22 cellular contexts compared by ENCODE assay signal in the genomic region with DNA sequence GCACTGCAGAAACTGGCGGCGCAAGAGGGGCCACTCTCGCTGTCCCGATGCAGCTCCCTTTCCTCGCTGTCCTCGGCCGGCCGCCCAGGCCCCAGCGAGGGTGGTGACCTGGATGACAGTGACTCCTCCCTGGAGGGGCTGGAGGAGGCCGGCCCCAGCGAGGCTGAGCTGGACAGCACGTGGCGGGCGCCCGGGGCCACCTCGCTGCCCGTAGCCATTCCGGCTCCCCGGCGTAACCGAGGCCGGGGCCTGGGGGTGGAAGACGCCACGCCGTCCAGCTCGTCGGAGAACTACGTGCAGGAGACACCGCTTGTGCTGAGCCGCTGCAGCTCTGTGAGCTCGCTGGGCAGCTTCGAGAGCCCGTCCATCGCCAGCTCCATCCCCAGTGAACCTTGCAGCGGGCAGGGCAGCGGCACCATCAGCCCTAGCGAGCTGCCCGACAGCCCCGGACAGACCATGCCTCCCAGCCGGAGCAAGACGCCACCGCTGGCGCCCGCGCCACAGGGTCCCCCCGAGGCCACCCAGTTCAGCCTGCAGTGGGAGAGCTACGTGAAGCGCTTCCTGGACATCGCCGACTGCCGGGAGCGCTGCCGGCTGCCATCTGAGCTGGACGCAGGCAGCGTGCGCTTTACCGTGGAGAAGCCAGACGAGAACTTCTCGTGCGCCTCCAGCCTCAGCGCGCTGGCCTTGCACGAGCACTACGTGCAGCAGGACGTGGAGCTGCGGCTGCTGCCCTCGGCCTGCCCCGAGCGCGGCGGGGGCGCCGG. TPM values are rescaled to one million over a fixed set of nuclear protein-coding genes. Genes with fewer than 3 reads are reported as not detected.
DNase-seq lines count a peak whose midpoint lies in the region; ATAC-seq and TF ChIP-seq lines count a peak whose summit lies in the region.
"Had no signal": no experiment of that assay in that cellular context is flagged by ENCODE, and none has a peak within 500 bp of the region (broad histone marks: within the 10 kb centered on the region; RNA-seq: fewer than 3 reads in every experiment).

No MANE protein-coding gene starts in this region.

- H2AK5ac ChIP-seq in H9 (ENCODE audit: insufficient read length, low read length) = no peak overlapping the region

- H3F3A ChIP-seq in neural progenitor cell (ENCODE audit: low read depth) = peaks cover 47% of the 10 kb centered on the region

- H3K4me1 Mint-ChIP-seq in H9 (peaks cover 2 to 4% of the 10 kb centered on the region in 2 experiments; a peak in 3 of 4 replicates), neural progenitor cell (peaks cover 4% of the 10 kb centered on the region)
- peaks cover 5% of the 10 kb centered on the region for H3K4me1 Mint-ChIP-seq in activated naive CD8-positive, alpha-beta T cell treated with anti-CD3 and anti-CD28 coated beads, Interleukin-2, amount 50 U/mL, for 24 hours

- H3K4me3 ChIP-seq in ectodermal cell (ENCODE audit: insufficient read depth, low read depth, low read length) (peak overlapping the region; percentile 12), neural progenitor cell (peak overlapping the region; percentile 37)
- H3K4me3 ChIP-seq: HAP-1, MG63, SJSA1 had no signal

- no peak overlapping the region for H2BK15ac ChIP-seq in H9 (ENCODE audit: low read depth, low read length)

- no peak overlapping the region for H3K14ac ChIP-seq in H9 (ENCODE audit: insufficient read depth, low read length)

- H3K27me3 Mint-ChIP-seq in H9 (ENCODE audit: low read depth) (peaks cover 78% of the 10 kb centered on the region), neural progenitor cell (ENCODE audit: insufficient read depth, low read depth) (peaks cover 24% of the 10 kb centered on the region)
- peaks cover 9% of the 10 kb centered on the region for H3K27me3 Mint-ChIP-seq in activated naive CD8-positive, alpha-beta T cell treated with anti-CD3 and anti-CD28 coated beads, Interleukin-2, amount 50 U/mL, for 24 hours

- peaks cover 57% of the 10 kb centered on the region for H3K27me3 ChIP-seq in H9 (ENCODE audit: insufficient read depth, low read length)
- H3K27me3 ChIP-seq in ectodermal cell (ENCODE audit: control insufficient read depth, insufficient read depth, low read length, poor library complexity, severe bottlenecking) = peaks cover 80% of the 10 kb centered on the region
- H3K27me3 ChIP-seq in neural progenitor cell = peaks cover 91% of the 10 kb centered on the region
- H3K27me3 ChIP-seq: MG63 had no signal

- H3K56ac ChIP-seq in H9 (ENCODE audit: insufficient read length, low read depth, low read length) = no peak overlapping the region

- no peaks in the 10 kb centered on the region for H3K4me1 ChIP-seq in H9 (ENCODE audit: insufficient read depth, low read length)
- H3K4me1 ChIP-seq in ectodermal cell (ENCODE audit: control insufficient read depth, insufficient read depth, low read length) = peaks cover 29% of the 10 kb centered on the region
- H3K4me1 ChIP-seq in neural progenitor cell = peaks cover 37% of the 10 kb centered on the region
- H3K4me1 ChIP-seq: foreskin keratinocyte had no signal

- H3K36me3 ChIP-seq in ectodermal cell (ENCODE audit: control insufficient read depth, insufficient read depth, low read length) (no peaks in the 10 kb centered on the region), neural progenitor cell (no peaks in the 10 kb centered on the region)
- H3K36me3 ChIP-seq: HAP-1, MG63, pancreas had no signal

- H2AFZ ChIP-seq in H9 (ENCODE audit: low read length) (no peak overlapping the region), neural progenitor cell (replicated peaks) (no peak overlapping the region)

- no peaks in the 10 kb centered on the region for H3K9me3 Mint-ChIP-seq in H9
- H3K9me3 Mint-ChIP-seq in neural progenitor cell = no peaks in the 10 kb centered on the region
- H3K9me3 Mint-ChIP-seq in activated naive CD8-positive, alpha-beta T cell treated with anti-CD3 and anti-CD28 coated beads, Interleukin-2, amount 50 U/mL, for 24 hours = no peaks in the 10 kb centered on the region
- H3K9me3 Mint-ChIP-seq: stimulated activated naive CD8-positive, alpha-beta T cell treated with anti-CD3 and anti-CD28 coated beads, Interleukin-15, amount 100 ng/mL, for 72 hours; type B pancreatic cell had no signal

- H3K9me3 ChIP-seq in H9 (ENCODE audit: control insufficient read depth, low read depth, low read length) (no peaks in the 10 kb centered on the region), ectodermal cell (ENCODE audit: control insufficient read depth, low read length) (no peaks in the 10 kb centered on the region), neural progenitor cell (ENCODE audit: low read depth) (no peaks in the 10 kb centered on the region)
- H3K9me3 ChIP-seq: HAP-1, MG63, pancreas had no signal

- peak overlapping the region; percentile 26 for H3K4me2 ChIP-seq in H9 (ENCODE audit: insufficient read depth, insufficient read length, low read length)
- H3K4me2 ChIP-seq in neural progenitor cell = peak overlapping the region; percentile 72

- H2BK20ac ChIP-seq in H9 (ENCODE audit: low read depth, low read length, poor library complexity, severe bottlenecking) = no peak overlapping the region

- no peaks in the 10 kb centered on the region for H3K36me3 Mint-ChIP-seq in H9 (ENCODE audit: insufficient read depth in 1 of 3, low read depth in 3 of 3)
- peaks cover 1% of the 10 kb centered on the region for H3K36me3 Mint-ChIP-seq in neural progenitor cell
- H3K36me3 Mint-ChIP-seq in activated naive CD8-positive, alpha-beta T cell treated with anti-CD3 and anti-CD28 coated beads, Interleukin-2, amount 50 U/mL, for 24 hours (ENCODE audit: low read depth) = no peaks in the 10 kb centered on the region
- H3K36me3 Mint-ChIP-seq: type B pancreatic cell had no signal

- no peak overlapping the region for H2BK12ac ChIP-seq in H9 (ENCODE audit: insufficient read length, low read depth, low read length)

- no peak overlapping the region for H3K27ac ChIP-seq in H9 (ENCODE audit: insufficient read length, low read depth, low read length)
- H3K27ac ChIP-seq in ectodermal cell (ENCODE audit: insufficient read depth, low read depth, low read length, poor library complexity, severe bottlenecking) = no peak overlapping the region
- H3K27ac ChIP-seq in neural progenitor cell = no peak overlapping the region
- H3K27ac ChIP-seq: foreskin keratinocyte, pancreas, SJSA1 had no signal

- no peak overlapping the region for H2BK120ac ChIP-seq in H9 (ENCODE audit: low read depth, low read length, poor library complexity, severe bottlenecking)

- WGBS in H9 (ENCODE audit: extremely low coverage, insufficient read length, low lambda C conversion rate) = no CpG with 5 or more reads among the region's 73 CpGs
- WGBS in ectodermal cell, 2 experiments = 9 to 11% methylated on average over 73 of the region's 73 CpGs

- H3K18ac ChIP-seq in H9 (ENCODE audit: insufficient read length, low read depth, low read length) = no peak overlapping the region

- H3K23me2 ChIP-seq in H9 (ENCODE audit: insufficient read length, low read depth, low read length, poor library complexity, severe bottlenecking) = peaks cover 9% of the 10 kb centered on the region

- no peaks in the 10 kb centered on the region for H3K79me1 ChIP-seq in H9 (ENCODE audit: insufficient read depth, low read depth, low read length, poor library complexity, severe bottlenecking)

- no peak overlapping the region for H4K8ac ChIP-seq in H9 (replicated peaks; ENCODE audit: insufficient read length, low read depth, low read length)

- H3K4me3 Mint-ChIP-seq in H9 (peak overlapping the region in 1 of 2 experiments; percentile 54; a peak in 3 of 5 replicates), neural progenitor cell (no peak overlapping the region)
- no peak overlapping the region for H3K4me3 Mint-ChIP-seq in activated naive CD8-positive, alpha-beta T cell treated with anti-CD3 and anti-CD28 coated beads, Interleukin-2, amount 50 U/mL, for 24 hours
- H3K4me3 Mint-ChIP-seq: type B pancreatic cell had no signal

- H4K91ac ChIP-seq in H9 (ENCODE audit: insufficient read length, low read depth, low read length) = no peak overlapping the region

- H3K23ac ChIP-seq in H9 (ENCODE audit: insufficient read length, low read depth, low read length) = no peak overlapping the region

- no peak overlapping the region for H2BK5ac ChIP-seq in H9 (ENCODE audit: insufficient read length, low read length)

- no peak for TF ChIP-seq CTCF in H9 (conservative IDR thresholded peaks at IDR 0.05)
- TF ChIP-seq CTCF in neural progenitor cell (IDR thresholded peaks at IDR 0.05) = no peak

- no peak for ATAC-seq in GM19035 (IDR thresholded peaks at IDR 0.05; ENCODE audit: unreplicated experiment)
- no peak for ATAC-seq in activated naive CD8-positive, alpha-beta T cell treated with anti-CD3 and anti-CD28 coated beads, Interleukin-2, amount 50 U/mL, for 24 hours

- no peaks in the 10 kb centered on the region for H3K79me2 ChIP-seq in H9 (ENCODE audit: insufficient read depth, low read length)
- H3K79me2 ChIP-seq in neural progenitor cell (ENCODE audit: low read depth) = no peaks in the 10 kb centered on the region

- DNase-seq in EH (ENCODE audit: low read depth) (peak; percentile 32), H9 (no peak), neural progenitor cell (ENCODE audit: low spot score) (peak; percentile 58), glomerular visceral epithelial cell (ENCODE audit: extremely low spot score) (no peak)
- no peak for DNase-seq in activated naive CD8-positive, alpha-beta T cell treated with anti-CD3 and anti-CD28 coated beads, Interleukin-2, amount 50 U/mL, for 24 hours
- DNase-seq: activated CD8-positive, alpha-beta memory T cell treated with anti-CD3 and anti-CD28 coated beads, Interleukin-2, amount 50 U/mL, for 4 hours; activated gamma-delta T cell; central memory CD4-positive, alpha-beta T cell; DMS79; hypothalamus; MG63; NCI-H1436; stimulated activated CD4-positive, alpha-beta T cell treated with anti-CD3 and anti-CD28 coated beads, Interleukin-4, amount 100 ng/mL, for 1 hour had no signal

- no peak overlapping the region for H4K5ac ChIP-seq in H9 (ENCODE audit: insufficient read length, low read depth, low read length)

- H4K20me1 ChIP-seq in H9 (ENCODE audit: control insufficient read depth, insufficient read depth, insufficient read length) = peaks cover 3% of the 10 kb centered on the region
- H4K20me1 ChIP-seq in neural progenitor cell (ENCODE audit: low read depth) = peaks cover 88% of the 10 kb centered on the region

- H3K9ac ChIP-seq in H9 (ENCODE audit: extremely low read depth, insufficient read length, low read length) (no peak overlapping the region), neural progenitor cell (no peak overlapping the region)

- H3T11ph ChIP-seq in H9 (ENCODE audit: low read length) = no peak overlapping the region

- H3K27ac Mint-ChIP-seq in H9 = no peak overlapping the region
- no peak overlapping the region for H3K27ac Mint-ChIP-seq in neural progenitor cell
- H3K27ac Mint-ChIP-seq in activated naive CD8-positive, alpha-beta T cell treated with anti-CD3 and anti-CD28 coated beads, Interleukin-2, amount 50 U/mL, for 24 hours = no peak overlapping the region
- H3K27ac Mint-ChIP-seq: type B pancreatic cell had no signal

- no peak overlapping the region for H3K4ac ChIP-seq in H9 (ENCODE audit: low read depth, low read length)

RNA-seq across cellular contexts. Expression of a gene that starts 12.4 kb away (rescaled TPM):
- total RNA-seq in H9 (2021) (30.3 and 36.8 TPM in 2 replicates), neural progenitor cell (ENCODE audit: low replicate concordance) (14.4 and 40.4 TPM in 2 replicates)
- polyA plus RNA-seq in ectodermal cell (2013, experiment 1 of 4) = 44.9 TPM
- 44.0 TPM for polyA plus RNA-seq in ectodermal cell (2013, experiment 2 of 4)
- 33.2 TPM for polyA plus RNA-seq in ectodermal cell (2013, experiment 3 of 4)
- 34.1 TPM for polyA plus RNA-seq in ectodermal cell (2013, experiment 4 of 4)

RNA-seq across cellular contexts. Expression of a gene that starts 16.7 kb away (rescaled TPM):
- total RNA-seq in H9 (2021) (0.68 and 2.0 TPM in 2 replicates), neural progenitor cell (ENCODE audit: low replicate concordance) (1.3 and 12.2 TPM in 2 replicates)
- polyA plus RNA-seq in ectodermal cell (2013, experiment 1 of 4) = 4.2 TPM
- 5.4 TPM for polyA plus RNA-seq in ectodermal cell (2013, experiment 2 of 4)
- 6.8 TPM for polyA plus RNA-seq in ectodermal cell (2013, experiment 3 of 4)
- polyA plus RNA-seq in ectodermal cell (2013, experiment 4 of 4) = 7.3 TPM
- total RNA-seq: kidney epithelial cell, SJSA1 had no signal

RNA-seq across cellular contexts. Expression of a gene that starts 23.5 kb away (rescaled TPM):
- 5.8 and 9.1 TPM in 2 replicates for total RNA-seq in H9 (2021)
- 6.6 TPM for polyA plus RNA-seq in ectodermal cell (2013, experiment 1 of 4)
- 7.1 TPM for polyA plus RNA-seq in ectodermal cell (2013, experiment 2 of 4)
- 8.8 TPM for polyA plus RNA-seq in ectodermal cell (2013, experiment 3 of 4)
- polyA plus RNA-seq in ectodermal cell (2013, experiment 4 of 4) = 10.1 TPM
- total RNA-seq in neural progenitor cell (ENCODE audit: low replicate concordance) = 3.6 and 12.5 TPM in 2 replicates

RNA-seq across cellular contexts. Expression of a gene that starts 24.3 kb away (rescaled TPM):
- 10.4 and 10.5 TPM in 2 replicates for total RNA-seq in H9 (2021)
- polyA plus RNA-seq in ectodermal cell (2013, experiment 1 of 4) = 12.6 TPM
- polyA plus RNA-seq in ectodermal cell (2013, experiment 2 of 4) = 15.1 TPM
- 12.7 TPM for polyA plus RNA-seq in ectodermal cell (2013, experiment 3 of 4)
- polyA plus RNA-seq in ectodermal cell (2013, experiment 4 of 4) = 15.8 TPM
- 4.8 and 13.0 TPM in 2 replicates for total RNA-seq in neural progenitor cell (ENCODE audit: low replicate concordance)

RNA-seq across cellular contexts. Expression of a gene that starts 28.4 kb away (rescaled TPM):
- total RNA-seq in H9 (2021) (1,628 and 1,677 TPM in 2 replicates), neural progenitor cell (ENCODE audit: low replicate concordance) (1,918 and 2,648 TPM in 2 replicates)
- polyA plus RNA-seq in ectodermal cell (2013, experiment 1 of 4) = 2,057 TPM
- 2,044 TPM for polyA plus RNA-seq in ectodermal cell (2013, experiment 2 of 4)
- 2,363 TPM for polyA plus RNA-seq in ectodermal cell (2013, experiment 3 of 4)
- polyA plus RNA-seq in ectodermal cell (2013, experiment 4 of 4) = 2,339 TPM

Comparison
In these comparisons a context has a peak if more than half of its experiments do, and no peak if none do; other contexts are left out.
1. DNase-seq: peak in EH (single experiment) and neural progenitor cell (single experiment); none in H9 (single experiment), glomerular visceral epithelial cell (single experiment) and activated naive CD8-positive, alpha-beta T cell treated with anti-CD3 and anti-CD28 coated beads, Interleukin-2, amount 50 U/mL, for 24 hours (single experiment).